In genomic region chr1:67618285-67619018, GRCh38 we compare ENCODE assay signal across 11 cellular contexts.
DNase-seq lines count a peak whose midpoint lies in the region; ATAC-seq, FAIRE-seq and TF ChIP-seq lines count a peak whose summit lies in the region.
"Had no signal": no experiment of that assay in that cellular context is flagged by ENCODE, and none has a peak within 500 bp of the region (broad histone marks: within the 10 kb centered on the region; RNA-seq: fewer than 3 reads in every experiment).

No MANE protein-coding gene starts in this region.

- ATAC-seq in A549 (peak; percentile 59 to 78; a peak in 4 of 6 replicates), GM18511 (IDR thresholded peaks at IDR 0.05; ENCODE audit: unreplicated experiment) (no peak)

- H3K27ac ChIP-seq in A549 = peak overlapping the region; percentile 25 to 69; a peak in 4 of 6 replicates
- peak overlapping the region; percentile 10; the same call in 1 of the 2 replicates for H3K27ac ChIP-seq in SJCRH30

- H3K4me1 ChIP-seq in A549 = peaks cover 15% of the 10 kb centered on the region; the same call in 2 of the 3 replicates
- H3K4me1 ChIP-seq in SJCRH30 = peaks cover 20% of the 10 kb centered on the region

- H3K4me3 ChIP-seq in A549 (no peak overlapping the region), SJCRH30 (peak overlapping the region; percentile 39), fibroblast of pulmonary artery (replicated peaks; ENCODE audit: low read depth, low read length) (peak overlapping the region; percentile 10)

- no peak for TF ChIP-seq RAD21 in A549 (conservative IDR thresholded peaks at IDR 0.05 in 1 of 2, IDR thresholded peaks at IDR 0.05 in 1 of 2)

- peak overlapping the region; percentile 71 for H3K4me2 ChIP-seq in A549

- peak in 1 of 2 experiments; percentile 50 for DNase-seq in A549 (ENCODE audit: low read depth in 1 of 2, low spot score in 1 of 2)
- peak in 1 of 2 experiments; percentile 48 for DNase-seq in SJCRH30
- peak; percentile 95 for DNase-seq in fibroblast of pulmonary artery (ENCODE audit: low read depth)
- peak; percentile 83 for DNase-seq in non-pigmented ciliary epithelial cell (ENCODE audit: low read depth)
- no peak for DNase-seq in NCI-H2029 (lab: John Stamatoyannopoulos, UW)
- no peak for DNase-seq in stimulated activated naive CD4-positive, alpha-beta T cell treated with Interleukin-2 at 50 U/mL for 16 hours (lab: John Stamatoyannopoulos, UW)
- DNase-seq in stimulated activated CD4-positive, alpha-beta T cell treated with anti-CD3 and anti-CD28 coated beads, Interleukin-2, amount 100 ng/mL, for 48 hours = no peak
- DNase-seq: activated CD4-positive, alpha-beta T cell treated with anti-CD3 and anti-CD28 coated beads for 1 hour; CD4-positive, CD25-positive, alpha-beta regulatory T cell; NCI-H1105 treated with DMSO at 0.1 percent for 48 hours had no signal

- FAIRE-seq in A549 (lab: Jason Lieb, UNC) = no peak

- no peaks in the 10 kb centered on the region for H3K27me3 ChIP-seq in SJCRH30

- POLR2A ChIA-PET in A549 (lab: Yijun Ruan, JAX) = interaction anchor here (1.6 kb wide), 1 partner anchor 66 kb away, joined by 5 read pairs; no protein-coding TSS in a partner anchor

- no peak for TF ChIP-seq CTCF in A549 (IDR thresholded peaks at IDR 0.05)
- no peak for TF ChIP-seq CTCF in fibroblast of pulmonary artery (IDR thresholded peaks at IDR 0.05; ENCODE audit: low read length, missing control alignments)

- H3K36me3 ChIP-seq in SJCRH30 = no peaks in the 10 kb centered on the region

- CTCF ChIA-PET in A549 (lab: Yijun Ruan, JAX) = interaction anchor here (1.1 to 1.6 kb wide), 2 partner anchors 11 to 56 kb away, joined by 3 read pairs; no protein-coding TSS in a partner anchor

- TF ChIP-seq EP300 in A549 (IDR thresholded peaks at IDR 0.05) = no peak

- H3K9me3 ChIP-seq in A549 = no peaks in the 10 kb centered on the region
- no peaks in the 10 kb centered on the region; the same call in 1 of the 2 replicates for H3K9me3 ChIP-seq in SJCRH30 (replicated peaks)

- WGBS in A549 (ENCODE audit: missing lambda C conversion rate) = 35% methylated on average over 14 of the region's 14 CpGs

- no peak for TF ChIP-seq POLR2A in A549 (IDR thresholded peaks at IDR 0.05; ENCODE audit: low read length)

TF ChIP-seq in A549, 52 proteins besides CTCF, POLR2A, EP300 and RAD21:
- TF ChIP-seq, protein P1, sequence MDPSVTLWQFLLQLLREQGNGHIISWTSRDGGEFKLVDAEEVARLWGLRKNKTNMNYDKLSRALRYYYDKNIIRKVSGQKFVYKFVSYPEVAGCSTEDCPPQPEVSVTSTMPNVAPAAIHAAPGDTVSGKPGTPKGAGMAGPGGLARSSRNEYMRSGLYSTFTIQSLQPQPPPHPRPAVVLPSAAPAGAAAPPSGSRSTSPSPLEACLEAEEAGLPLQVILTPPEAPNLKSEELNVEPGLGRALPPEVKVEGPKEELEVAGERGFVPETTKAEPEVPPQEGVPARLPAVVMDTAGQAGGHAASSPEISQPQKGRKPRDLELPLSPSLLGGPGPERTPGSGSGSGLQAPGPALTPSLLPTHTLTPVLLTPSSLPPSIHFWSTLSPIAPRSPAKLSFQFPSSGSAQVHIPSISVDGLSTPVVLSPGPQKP (IDR thresholded peaks at IDR 0.05; ENCODE audit: low read depth, low read length) = no peak
- no peak for TF ChIP-seq ZNF302 (CRISPR knock-in tag; IDR thresholded peaks at IDR 0.05)
- TF ChIP-seq NR3C1 (IDR thresholded peaks at IDR 0.05) = no peak
- TF ChIP-seq, protein P2, sequence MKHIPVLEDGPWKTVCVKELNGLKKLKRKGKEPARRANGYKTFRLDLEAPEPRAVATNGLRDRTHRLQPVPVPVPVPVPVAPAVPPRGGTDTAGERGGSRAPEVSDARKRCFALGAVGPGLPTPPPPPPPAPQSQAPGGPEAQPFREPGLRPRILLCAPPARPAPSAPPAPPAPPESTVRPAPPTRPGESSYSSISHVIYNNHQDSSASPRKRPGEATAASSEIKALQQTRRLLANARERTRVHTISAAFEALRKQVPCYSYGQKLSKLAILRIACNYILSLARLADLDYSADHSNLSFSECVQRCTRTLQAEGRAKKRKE (CRISPR knock-in tag; IDR thresholded peaks at IDR 0.05; ENCODE audit: low read depth) = no peak
- TF ChIP-seq SMC3 (IDR thresholded peaks at IDR 0.05) = no peak
- TF ChIP-seq BCL3 (IDR thresholded peaks at IDR 0.05) = no peak
- TF ChIP-seq CHD2 (IDR thresholded peaks at IDR 0.05; ENCODE audit: low read length, partially characterized antibody) = no peak

Comparison
In these comparisons a context has a peak if more than half of its experiments do, and no peak if none do; other contexts are left out.
1. DNase-seq: peak in fibroblast of pulmonary artery (single experiment) and non-pigmented ciliary epithelial cell (single experiment); none in NCI-H2029 (single experiment), stimulated activated naive CD4-positive, alpha-beta T cell treated with Interleukin-2 at 50 U/mL for 16 hours (single experiment) and stimulated activated CD4-positive, alpha-beta T cell treated with anti-CD3 and anti-CD28 coated beads, Interleukin-2, amount 100 ng/mL, for 48 hours (0 of 2).